1 cellular context compared by ENCODE assay signal in the genomic region with DNA sequence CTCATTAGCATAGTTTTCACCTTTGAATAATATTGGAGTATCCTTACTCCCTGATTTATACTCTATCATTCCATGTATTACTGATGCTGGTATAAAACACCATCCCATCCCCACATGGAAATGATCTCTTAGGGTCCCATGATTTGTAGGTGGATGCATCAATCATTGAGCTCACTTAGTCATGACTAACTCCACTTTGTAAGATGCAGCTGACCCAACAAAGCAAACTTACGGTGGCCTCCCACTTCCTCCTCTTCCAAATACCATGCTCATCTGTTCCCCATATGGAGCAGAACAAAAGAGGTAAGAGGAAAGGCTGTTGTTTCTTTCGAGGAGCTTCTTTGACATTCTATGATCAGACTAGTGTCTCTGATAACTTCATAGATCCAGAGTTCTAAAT.
TF ChIP-seq lines count a peak whose summit lies in the region.

No MANE protein-coding gene starts in this region.

TF ChIP-seq in GM23338, 12 proteins besides CTCF, POLR2A, EP300 and RAD21 (continued from another document):
- TF ChIP-seq, protein P1, sequence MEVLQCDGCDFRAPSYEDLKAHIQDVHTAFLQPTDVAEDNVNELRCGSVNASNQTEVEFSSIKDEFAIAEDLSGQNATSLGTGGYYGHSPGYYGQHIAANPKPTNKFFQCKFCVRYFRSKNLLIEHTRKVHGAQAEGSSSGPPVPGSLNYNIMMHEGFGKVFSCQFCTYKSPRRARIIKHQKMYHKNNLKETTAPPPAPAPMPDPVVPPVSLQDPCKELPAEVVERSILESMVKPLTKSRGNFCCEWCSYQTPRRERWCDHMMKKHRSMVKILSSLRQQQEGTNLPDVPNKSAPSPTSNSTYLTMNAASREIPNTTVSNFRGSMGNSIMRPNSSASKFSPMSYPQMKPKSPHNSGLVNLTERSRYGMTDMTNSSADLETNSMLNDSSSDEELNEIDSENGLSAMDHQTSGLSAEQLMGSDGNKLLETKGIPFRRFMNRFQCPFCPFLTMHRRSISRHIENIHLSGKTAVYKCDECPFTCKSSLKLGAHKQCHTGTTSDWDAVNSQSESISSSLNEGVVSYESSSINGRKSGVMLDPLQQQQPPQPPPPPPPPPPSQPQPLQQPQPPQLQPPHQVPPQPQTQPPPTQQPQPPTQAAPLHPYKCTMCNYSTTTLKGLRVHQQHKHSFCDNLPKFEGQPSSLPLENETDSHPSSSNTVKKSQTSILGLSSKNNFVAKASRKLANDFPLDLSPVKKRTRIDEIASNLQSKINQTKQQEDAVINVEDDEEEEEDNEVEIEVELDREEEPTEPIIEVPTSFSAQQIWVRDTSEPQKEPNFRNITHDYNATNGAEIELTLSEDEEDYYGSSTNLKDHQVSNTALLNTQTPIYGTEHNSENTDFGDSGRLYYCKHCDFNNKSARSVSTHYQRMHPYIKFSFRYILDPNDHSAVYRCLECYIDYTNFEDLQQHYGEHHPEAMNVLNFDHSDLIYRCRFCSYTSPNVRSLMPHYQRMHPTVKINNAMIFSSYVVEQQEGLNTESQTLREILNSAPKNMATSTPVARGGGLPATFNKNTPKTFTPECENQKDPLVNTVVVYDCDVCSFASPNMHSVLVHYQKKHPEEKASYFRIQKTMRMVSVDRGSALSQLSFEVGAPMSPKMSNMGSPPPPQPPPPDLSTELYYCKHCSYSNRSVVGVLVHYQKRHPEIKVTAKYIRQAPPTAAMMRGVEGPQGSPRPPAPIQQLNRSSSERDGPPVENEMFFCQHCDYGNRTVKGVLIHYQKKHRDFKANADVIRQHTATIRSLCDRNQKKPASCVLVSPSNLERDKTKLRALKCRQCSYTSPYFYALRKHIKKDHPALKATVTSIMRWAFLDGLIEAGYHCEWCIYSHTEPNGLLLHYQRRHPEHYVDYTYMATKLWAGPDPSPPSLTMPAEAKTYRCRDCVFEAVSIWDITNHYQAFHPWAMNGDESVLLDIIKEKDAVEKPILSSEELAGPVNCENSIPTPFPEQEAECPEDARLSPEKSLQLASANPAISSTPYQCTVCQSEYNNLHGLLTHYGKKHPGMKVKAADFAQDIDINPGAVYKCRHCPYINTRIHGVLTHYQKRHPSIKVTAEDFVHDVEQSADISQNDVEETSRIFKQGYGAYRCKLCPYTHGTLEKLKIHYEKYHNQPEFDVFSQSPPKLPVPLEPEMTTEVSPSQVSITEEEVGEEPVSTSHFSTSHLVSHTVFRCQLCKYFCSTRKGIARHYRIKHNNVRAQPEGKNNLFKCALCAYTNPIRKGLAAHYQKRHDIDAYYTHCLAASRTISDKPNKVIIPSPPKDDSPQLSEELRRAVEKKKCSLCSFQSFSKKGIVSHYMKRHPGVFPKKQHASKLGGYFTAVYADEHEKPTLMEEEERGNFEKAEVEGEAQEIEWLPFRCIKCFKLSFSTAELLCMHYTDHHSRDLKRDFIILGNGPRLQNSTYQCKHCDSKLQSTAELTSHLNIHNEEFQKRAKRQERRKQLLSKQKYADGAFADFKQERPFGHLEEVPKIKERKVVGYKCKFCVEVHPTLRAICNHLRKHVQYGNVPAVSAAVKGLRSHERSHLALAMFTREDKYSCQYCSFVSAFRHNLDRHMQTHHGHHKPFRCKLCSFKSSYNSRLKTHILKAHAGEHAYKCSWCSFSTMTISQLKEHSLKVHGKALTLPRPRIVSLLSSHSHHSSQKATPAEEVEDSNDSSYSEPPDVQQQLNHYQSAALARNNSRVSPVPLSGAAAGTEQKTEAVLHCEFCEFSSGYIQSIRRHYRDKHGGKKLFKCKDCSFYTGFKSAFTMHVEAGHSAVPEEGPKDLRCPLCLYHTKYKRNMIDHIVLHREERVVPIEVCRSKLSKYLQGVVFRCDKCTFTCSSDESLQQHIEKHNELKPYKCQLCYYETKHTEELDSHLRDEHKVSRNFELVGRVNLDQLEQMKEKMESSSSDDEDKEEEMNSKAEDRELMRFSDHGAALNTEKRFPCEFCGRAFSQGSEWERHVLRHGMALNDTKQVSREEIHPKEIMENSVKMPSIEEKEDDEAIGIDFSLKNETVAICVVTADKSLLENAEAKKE (CRISPR knock-in tag; IDR thresholded peaks at IDR 0.05): no peak
- TF ChIP-seq ZNF114 (CRISPR knock-in tag; IDR thresholded peaks at IDR 0.05) (no peak), ETS1 (IDR thresholded peaks at IDR 0.05) (no peak), STAT1 (IDR thresholded peaks at IDR 0.05; ENCODE audit: unreplicated experiment) (no peak), CREB1 (CRISPR knock-in tag; IDR thresholded peaks at IDR 0.05; ENCODE audit: low read depth) (no peak), EZH2phosphoT487 (IDR thresholded peaks at IDR 0.05; ENCODE audit: unreplicated experiment) (no peak), ZNF331 (CRISPR knock-in tag; IDR thresholded peaks at IDR 0.05; ENCODE audit: low read depth) (no peak), POLR2AphosphoS5 (IDR thresholded peaks at IDR 0.05; ENCODE audit: low read depth) (no peak), NANOG (IDR thresholded peaks at IDR 0.05; ENCODE audit: borderline replicate concordance) (no peak)
